In genomic region chr16:30609928-30610839, GRCh38 we compare ENCODE assay signal across 1 cellular context.
TF ChIP-seq lines count a peak whose summit lies in the region.

Gene ZNF689 (minus strand): TSS chr16:30610389. CDS start chr16:30610041, 348 bp downstream.

TF ChIP-seq in HEK293, 187 proteins besides CTCF, POLR2A, EP300 and RAD21 (continued from another document and continues in another):
- TF ChIP-seq ZNF518A (tag by site-specific recombination; conservative IDR thresholded peaks at IDR 0.05; ENCODE audit: low read depth) (peak; percentile 92), ZNF596 (tag by site-specific recombination; IDR thresholded peaks at IDR 0.05) (0 out of 2 replicates have a peak, but pooled peaks have one; percentile 9), ZFHX2 (tag by site-specific recombination; conservative IDR thresholded peaks at IDR 0.05) (peak; percentile 4; the same call in 1 of the 2 replicates), ZNF114 (tag by site-specific recombination; IDR thresholded peaks at IDR 0.05) (no peak), ZNF184 (tag by site-specific recombination; IDR thresholded peaks at IDR 0.05) (peak; percentile 8; the same call in 1 of the 2 replicates), ZNF660 (tag by site-specific recombination; IDR thresholded peaks at IDR 0.05) (peak; percentile 75), ZNF274 (IDR thresholded peaks at IDR 0.05; ENCODE audit: low read length) (no peak), ZNF274 (tag by site-specific recombination; IDR thresholded peaks at IDR 0.05; ENCODE audit: borderline replicate concordance) (no peak), ZNF302 (tag by site-specific recombination; IDR thresholded peaks at IDR 0.05; ENCODE audit: low read depth) (no peak), YY1 (tag by site-specific recombination; IDR thresholded peaks at IDR 0.05) (peak; percentile 100), ZNF664 (tag by site-specific recombination; IDR thresholded peaks at IDR 0.05) (no peak), ZNF202 (tag by site-specific recombination; IDR thresholded peaks at IDR 0.05; ENCODE audit: borderline replicate concordance) (no peak), MZF1 (tag by site-specific recombination; IDR thresholded peaks at IDR 0.05; ENCODE audit: borderline replicate concordance) (no peak), ZSCAN16 (tag by site-specific recombination; IDR thresholded peaks at IDR 0.05) (no peak), ZNF624 (tag by site-specific recombination; IDR thresholded peaks at IDR 0.05) (no peak), ZNF133 (tag by site-specific recombination; IDR thresholded peaks at IDR 0.05) (no peak), ZBTB20 (tag by site-specific recombination; IDR thresholded peaks at IDR 0.05) (peak; percentile 89), ZNF830 (tag by site-specific recombination; IDR thresholded peaks at IDR 0.05; ENCODE audit: low read depth) (no peak), SP3 (tag by site-specific recombination; IDR thresholded peaks at IDR 0.05) (peak; percentile 99), ZNF76 (tag by site-specific recombination; IDR thresholded peaks at IDR 0.05; ENCODE audit: borderline replicate concordance, low read depth) (peak; percentile 81), ZNF571 (tag by site-specific recombination; IDR thresholded peaks at IDR 0.05) (no peak), ZNF529 (tag by site-specific recombination; IDR thresholded peaks at IDR 0.05; ENCODE audit: insufficient replicate concordance) (no peak), ZNF473 (tag by site-specific recombination; IDR thresholded peaks at IDR 0.05) (no peak), ZNF169 (tag by site-specific recombination; IDR thresholded peaks at IDR 0.05) (no peak), SP7 (tag by site-specific recombination; IDR thresholded peaks at IDR 0.05) (peak; percentile 79), OSR2 (tag by site-specific recombination; IDR thresholded peaks at IDR 0.05) (peak; percentile 55), ZBTB7A (tag by site-specific recombination; IDR thresholded peaks at IDR 0.05; ENCODE audit: low read depth) (no peak), KLF8 (tag by site-specific recombination; IDR thresholded peaks at IDR 0.05) (peak; percentile 68), ZSCAN23 (tag by site-specific recombination; IDR thresholded peaks at IDR 0.05) (0 out of 2 replicates have a peak, but pooled peaks have one; percentile 35), ZNF10 (tag by site-specific recombination; IDR thresholded peaks at IDR 0.05) (no peak; the same call in none of the 2 replicates), ZNF785 (tag by site-specific recombination; IDR thresholded peaks at IDR 0.05) (no peak), ZNF768 (tag by site-specific recombination; IDR thresholded peaks at IDR 0.05) (0 out of 2 replicates have a peak, but pooled peaks have one; percentile 25), SCRT2 (tag by site-specific recombination; IDR thresholded peaks at IDR 0.05) (peak; percentile 20; the same call in 1 of the 2 replicates), ZNF513 (tag by site-specific recombination; IDR thresholded peaks at IDR 0.05) (peak; percentile 53; the same call in 1 of the 2 replicates), TCF7L2 (IDR thresholded peaks at IDR 0.05; ENCODE audit: borderline replicate concordance, low read depth, low read length) (peak; percentile 56; the same call in 1 of the 2 replicates), ZBTB48 (tag by site-specific recombination; IDR thresholded peaks at IDR 0.05) (peak; percentile 92), SCRT1 (tag by site-specific recombination; IDR thresholded peaks at IDR 0.05; ENCODE audit: borderline replicate concordance) (no peak), PRDM10 (tag by site-specific recombination; IDR thresholded peaks at IDR 0.05) (peak; percentile 92), BCL11B (tag by site-specific recombination; IDR thresholded peaks at IDR 0.05; ENCODE audit: low read depth) (no peak), ZSCAN5A (tag by site-specific recombination; IDR thresholded peaks at IDR 0.05) (peak; percentile 83), ZNF394 (tag by site-specific recombination; IDR thresholded peaks at IDR 0.05; ENCODE audit: borderline replicate concordance) (peak; percentile 91), KLF16 (tag by site-specific recombination; IDR thresholded peaks at IDR 0.05) (peak; percentile 50; the same call in 1 of the 2 replicates), ZNF138 (tag by site-specific recombination; IDR thresholded peaks at IDR 0.05; ENCODE audit: borderline replicate concordance) (no peak), ELK4 (IDR thresholded peaks at IDR 0.05; ENCODE audit: borderline replicate concordance, low read depth, low read length) (no peak), ZNF214 (tag by site-specific recombination; IDR thresholded peaks at IDR 0.05; ENCODE audit: borderline replicate concordance) (no peak), ZNF24 (tag by site-specific recombination; IDR thresholded peaks at IDR 0.05) (peak; percentile 95), ZNF341 (tag by site-specific recombination; IDR thresholded peaks at IDR 0.05; ENCODE audit: low read depth) (peak; percentile 78), ZBTB10 (tag by site-specific recombination; IDR thresholded peaks at IDR 0.05) (no peak), ZNF398 (tag by site-specific recombination; IDR thresholded peaks at IDR 0.05) (no peak)
